In the genomic region with DNA sequence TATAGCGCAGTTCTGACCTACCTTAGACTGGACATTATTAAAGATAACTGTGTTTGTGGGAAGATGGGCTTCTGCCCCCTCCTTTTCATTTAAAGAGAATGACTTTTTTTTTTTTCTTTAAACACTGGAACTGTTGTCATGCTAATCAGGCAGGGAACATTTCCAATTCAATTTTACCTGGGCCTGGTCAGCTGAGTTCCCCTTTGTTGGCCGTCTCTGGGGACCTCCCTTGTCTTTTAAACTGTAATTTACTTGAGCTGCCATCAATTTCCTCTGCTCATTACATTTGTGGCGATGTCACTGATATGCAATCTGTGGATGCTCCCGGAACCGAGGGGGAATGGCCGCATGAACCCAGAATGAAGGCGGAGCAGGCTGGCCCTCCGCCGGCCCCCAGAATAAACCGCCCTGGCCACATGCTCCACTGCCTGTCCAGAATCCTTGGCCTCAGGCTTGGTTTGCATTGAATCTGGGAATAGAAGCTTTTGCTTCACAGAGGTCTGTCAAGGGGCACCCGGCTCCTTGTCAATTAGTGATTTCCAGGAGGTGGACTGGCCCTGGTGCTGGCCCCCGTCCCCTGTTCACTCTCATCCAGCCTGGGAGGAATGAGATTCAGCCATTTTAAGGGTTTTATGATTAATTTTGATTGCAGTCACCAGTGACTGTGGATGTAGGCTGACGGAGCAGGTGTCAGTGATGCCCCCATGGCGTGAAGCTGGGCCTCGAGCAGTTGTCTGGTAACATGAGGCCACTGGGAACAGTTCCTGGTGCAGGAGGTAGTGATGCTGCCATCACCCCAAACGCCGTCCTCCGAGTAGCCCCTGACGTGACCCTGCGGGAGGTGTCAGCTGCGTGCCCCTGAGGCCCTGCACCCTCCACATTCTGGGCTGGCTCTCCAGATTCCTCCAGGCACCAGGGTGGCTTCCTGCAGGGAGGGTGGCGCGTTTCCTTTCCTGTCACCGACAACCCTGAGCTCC, we compare ENCODE assay signal across 26 cellular contexts.
DNase-seq lines count a peak whose midpoint lies in the region; ATAC-seq and TF ChIP-seq lines count a peak whose summit lies in the region.
"Had no signal": no experiment of that assay in that cellular context is flagged by ENCODE, and none has a peak within 500 bp of the region (broad histone marks: within the 10 kb centered on the region; RNA-seq: fewer than 3 reads in every experiment).

No MANE protein-coding gene starts in this region.

- DNase-seq in NCI-H345 (lab: John Stamatoyannopoulos, UW): peak; percentile 49
- no peak for DNase-seq in NCI-H345 treated with DMSO at 0.1 percent for 48 hours (lab: John Stamatoyannopoulos, UW; ENCODE audit: unreplicated experiment)
- peak; percentile 37 for DNase-seq in NCI-H748 treated with DMSO at 0.1 percent for 48 hours (lab: John Stamatoyannopoulos, UW)
- peak; percentile 27 for DNase-seq in left lobe of liver (ENCODE audit: low spot score)
- DNase-seq in body of pancreas: no peak
- no peak for DNase-seq in uterus
- no peak for DNase-seq in NCI-H128 (lab: John Stamatoyannopoulos, UW; ENCODE audit: unreplicated experiment)
- DNase-seq: activated CD4-positive, alpha-beta memory T cell treated with anti-CD3 and anti-CD28 coated beads, Interleukin-2, amount 10 ng/mL, durations not matched to agents 7 days and 5 days; activated CD8-positive, alpha-beta memory T cell treated with anti-CD3 and anti-CD28 coated beads, Interleukin-2, amount 50 U/mL, for 48 hours; activated naive CD4-positive, alpha-beta T cell treated with Interleukin-2 at 50 U/mL for 16 hours; CD4-positive, CD25-positive, alpha-beta regulatory T cell; dermis blood vessel endothelial cell; DND-41; foreskin fibroblast; GOT3; lower lobe of right lung; naive thymus-derived CD4-positive, alpha-beta T cell; NCI-H1048; NCI-H2029 treated with DMSO at 0.1 percent for 48 hours; NCI-H510A treated with DMSO at 0.1 percent for 48 hours; Right ventricle myocardium superior; stimulated activated naive B cell treated with anti-CD40 and anti-IgM and Interleukin-4, amounts not matched to agents 10 μg/mL and 1 μg/mL and 100 μg/mL, for 72 hours; substantia nigra; upper lobe of left lung had no signal

- TF ChIP-seq CTCF in body of pancreas (IDR thresholded peaks at IDR 0.05) (no peak), uterus (IDR thresholded peaks at IDR 0.05) (no peak)

- WGBS in body of pancreas, 2 donors: 82% methylated on average over 23 to 24 of the region's 24 CpGs

- H3K4me1 ChIP-seq in body of pancreas (peaks cover 3% of the 10 kb centered on the region), uterus (no peaks in the 10 kb centered on the region)
- H3K4me1 ChIP-seq: esophagus muscularis mucosa, lower lobe of right lung, upper lobe of left lung had no signal

- TF ChIP-seq POLR2A in body of pancreas (IDR thresholded peaks at IDR 0.05) (no peak), uterus (IDR thresholded peaks at IDR 0.05) (no peak)

- H3K36me3 ChIP-seq in body of pancreas (replicated peaks in 1 of 2; ENCODE audit: insufficient read depth in 1 of 2, low read depth in 2 of 2) (no peaks in the 10 kb centered on the region), uterus (no peaks in the 10 kb centered on the region)
- H3K36me3 ChIP-seq: esophagus muscularis mucosa, lower lobe of right lung, upper lobe of left lung had no signal

- H3K27ac ChIP-seq in body of pancreas: no peak overlapping the region
- no peak overlapping the region for H3K27ac ChIP-seq in uterus
- H3K27ac ChIP-seq: esophagus muscularis mucosa, lower lobe of right lung, upper lobe of left lung had no signal

- no peak overlapping the region for H3K4me3 ChIP-seq in body of pancreas
- H3K4me3 ChIP-seq in uterus: no peak overlapping the region
- H3K4me3 ChIP-seq: esophagus muscularis mucosa, lower lobe of right lung, upper lobe of left lung had no signal

- H3K27me3 ChIP-seq in body of pancreas: no peaks in the 10 kb centered on the region
- H3K27me3 ChIP-seq in uterus: no peaks in the 10 kb centered on the region
- H3K27me3 ChIP-seq: upper lobe of left lung had no signal

- ATAC-seq in left lobe of liver (no peak), HG03457 (IDR thresholded peaks at IDR 0.05; ENCODE audit: unreplicated experiment) (no peak), body of pancreas (no peak)
- ATAC-seq: lower lobe of right lung; naive thymus-derived CD4-positive, alpha-beta T cell; stimulated activated naive B cell treated with anti-CD40 and anti-IgM and Interleukin-4, amounts not matched to agents 10 μg/mL and 1 μg/mL and 100 μg/mL, for 72 hours had no signal

- intact Hi-C loops in body of pancreas (cut with DNase I): no loop called here
- intact Hi-C loops in uterus (cut with DNase I; ENCODE audit: low total_unique reads): no loop called here

- no peaks in the 10 kb centered on the region for H3K9me3 ChIP-seq in body of pancreas
- H3K9me3 ChIP-seq in uterus: no peaks in the 10 kb centered on the region
- H3K9me3 ChIP-seq: esophagus muscularis mucosa, lower lobe of right lung, upper lobe of left lung had no signal

Comparison
In these comparisons a context has a peak if more than half of its experiments do, and no peak if none do; other contexts are left out.
1. DNase-seq: peak in NCI-H345 (single experiment), NCI-H748 treated with DMSO at 0.1 percent for 48 hours (single experiment) and left lobe of liver (single experiment); none in NCI-H345 treated with DMSO at 0.1 percent for 48 hours (single experiment), body of pancreas (0 of 4), uterus (0 of 2) and NCI-H128 (single experiment).